1 cellular context compared by ENCODE assay signal in genomic region chr15:91865903-91866302, GRCh38.
TF ChIP-seq lines count a peak whose summit lies in the region.

No MANE protein-coding gene starts in this region.

TF ChIP-seq in H1, 55 proteins besides CTCF, POLR2A, EP300 and RAD21:
- TF ChIP-seq CTBP2 (IDR thresholded peaks at IDR 0.05; ENCODE audit: borderline replicate concordance, insufficient read depth, insufficient read length, low read length) (no peak), POU5F1 (IDR thresholded peaks at IDR 0.05; ENCODE audit: low read depth, low read length) (no peak), BRCA1 (IDR thresholded peaks at IDR 0.05; ENCODE audit: low read depth, low read length) (no peak), HDAC2 (IDR thresholded peaks at IDR 0.05; ENCODE audit: borderline replicate concordance in 1 of 2, low read depth in 2 of 2, low read length in 2 of 2) (no peak), GTF2F1 (IDR thresholded peaks at IDR 0.05; ENCODE audit: borderline replicate concordance, low read depth, low read length) (no peak)
TF ChIP-seq in H1: peak in this region for 0.
